21 cellular contexts compared by ENCODE assay signal in genomic region chr9:36289836-36290435, GRCh38. TPM values are rescaled to one million over a fixed set of nuclear protein-coding genes. Genes with fewer than 3 reads are reported as not detected.
DNase-seq lines count a peak whose midpoint lies in the region; ATAC-seq, FAIRE-seq and TF ChIP-seq lines count a peak whose summit lies in the region.
"Had no signal": no experiment of that assay in that cellular context is flagged by ENCODE, and none has a peak within 500 bp of the region (broad histone marks: within the 10 kb centered on the region; RNA-seq: fewer than 3 reads in every experiment).

No MANE protein-coding gene starts in this region.

- H3K27me3 ChIP-seq in K562 (ENCODE audit: control insufficient read depth in 2 of 2, insufficient read depth in 2 of 2, low read length in 2 of 2) = no peaks in the 10 kb centered on the region
- H3K27me3 ChIP-seq in trophoblast cell (ENCODE audit: insufficient read depth, low read length) = no peaks in the 10 kb centered on the region
- H3K27me3 ChIP-seq: BLaER1 treated with 17β-estradiol and CSF1 and Interleukin-3, amounts not matched to agents 10 nM and 100 nM had no signal

- peak overlapping the region; percentile 35 for H2BK120ac ChIP-seq in trophoblast cell (ENCODE audit: insufficient read depth, low read length, poor library complexity)

- no peaks in the 10 kb centered on the region for H3K79me2 ChIP-seq in K562 (ENCODE audit: control insufficient read depth, insufficient read depth, low read length)
- no peaks in the 10 kb centered on the region for H3K79me2 ChIP-seq in trophoblast cell (ENCODE audit: control insufficient read depth, insufficient read depth, low read length, poor library complexity)

- H2AFZ ChIP-seq in K562 (ENCODE audit: low read depth, low read length) = no peak overlapping the region
- no peak overlapping the region for H2AFZ ChIP-seq in trophoblast cell (ENCODE audit: insufficient read depth, low read length, poor library complexity)

- H3K36me3 ChIP-seq in HEK293 (ENCODE audit: control insufficient read depth in 2 of 2, insufficient read depth in 1 of 2, low read length in 2 of 2) (no peaks in the 10 kb centered on the region), K562 (ENCODE audit: control insufficient read depth, insufficient read depth, low read length) (no peaks in the 10 kb centered on the region), trophoblast cell (ENCODE audit: control insufficient read depth in 1 of 2, insufficient read depth in 2 of 2, low read length in 2 of 2) (no peaks in the 10 kb centered on the region)
- H3K36me3 ChIP-seq: BLaER1 treated with 17β-estradiol and CSF1 and Interleukin-3, amounts not matched to agents 10 nM and 100 nM had no signal

- no peak overlapping the region for H4K8ac ChIP-seq in trophoblast cell (ENCODE audit: low read depth, low read length)

- TF ChIP-seq POLR2A in K562 (conservative IDR thresholded peaks at IDR 0.05) = no peak

- DNase-seq in K562 (ENCODE audit: extremely low read depth in 1 of 4, low spot score in 3 of 4) (no peak), trophoblast cell (peak; percentile 93 to 95)
- no peak for DNase-seq in activated CD8-positive, alpha-beta memory T cell treated with anti-CD3 and anti-CD28 coated beads, Interleukin-2, amount 50 U/mL, for 48 hours
- DNase-seq: AML-193; Caco-2; Calu3; CD4-positive, alpha-beta T cell; CD8-positive, alpha-beta T cell; DMS79 treated with DMSO at 0.1 percent for 48 hours; GF-D8 had no signal

- no TSS peak for BruUV-seq in K562 (replicated peaks; lab: Mats Ljungman, UMichigan)

- H3K23ac ChIP-seq in trophoblast cell (ENCODE audit: low read length) = no peak overlapping the region

- no peaks in the 10 kb centered on the region for H3K9me1 ChIP-seq in K562 (ENCODE audit: control insufficient read depth, insufficient read depth, low read length)

- POLR2A ChIA-PET in HEK293 (lab: Yijun Ruan, JAX) = no interaction called here
- POLR2A ChIA-PET in K562 (lab: Yijun Ruan, JAX) = interaction anchor here (0.7 to 1.4 kb wide), 3 partner anchors 11 to 162 kb away, joined by 3 to 5 read pairs (median 3); no protein-coding TSS in a partner anchor

- no peak overlapping the region for H3K14ac ChIP-seq in trophoblast cell (ENCODE audit: low read length)

- H4K20me1 ChIP-seq in K562 (replicated peaks; ENCODE audit: control insufficient read depth, insufficient read depth, low read length) = no peaks in the 10 kb centered on the region
- H4K20me1 ChIP-seq: BLaER1 treated with 17β-estradiol and CSF1 and Interleukin-3, amounts not matched to agents 10 nM and 100 nM had no signal

- no peak overlapping the region for H3K4me2 ChIP-seq in K562 (ENCODE audit: insufficient read depth, low read length)
- H3K4me2 ChIP-seq in trophoblast cell (ENCODE audit: low read length) = no peak overlapping the region
- H3K4me2 ChIP-seq: A549; BLaER1 treated with 17β-estradiol and CSF1 and Interleukin-3, amounts not matched to agents 10 nM and 100 nM had no signal

- H4K12ac ChIP-seq in trophoblast cell (ENCODE audit: low read depth, low read length) = no peak overlapping the region

- TF ChIP-seq EP300 in K562 (IDR thresholded peaks at IDR 0.05; ENCODE audit: low read length) = no peak

- H3K18ac ChIP-seq in trophoblast cell (ENCODE audit: low read length) = no peak overlapping the region

- in situ Hi-C loops in K562 (cut with MboI) = no loop called here

- H3K79me1 ChIP-seq in trophoblast cell (ENCODE audit: low read length) = peaks cover 13% of the 10 kb centered on the region

- TF ChIP-seq CTCF in HEK293 (tag by site-specific recombination; IDR thresholded peaks at IDR 0.05) (no peak), K562 (IDR thresholded peaks at IDR 0.05 in 2 of 3, conservative IDR thresholded peaks at IDR 0.05 in 1 of 3; ENCODE audit: insufficient read depth in 2 of 3, low read depth in 1 of 3, low read length in 3 of 3) (no peak)

- FAIRE-seq in K562 (lab: Jason Lieb, UNC) = no peak
- FAIRE-seq: A549, D721Med, G401.6, GM12878, GM12892, GM18507 had no signal

- H3K4me1 ChIP-seq in HEK293 (ENCODE audit: control insufficient read depth, insufficient read depth, low read length) (no peaks in the 10 kb centered on the region), K562 (replicated peaks in 1 of 2; ENCODE audit: control insufficient read depth in 2 of 2, insufficient read depth in 2 of 2, low read length in 2 of 2) (no peaks in the 10 kb centered on the region; a peak in 1 of 5 replicates), trophoblast cell (ENCODE audit: control insufficient read depth in 1 of 2, insufficient read depth in 2 of 2, low read length in 2 of 2) (peaks cover 18 to 23% of the 10 kb centered on the region in 2 experiments)
- H3K4me1 ChIP-seq: A549; BLaER1 treated with 17β-estradiol and CSF1 and Interleukin-3, amounts not matched to agents 10 nM and 100 nM had no signal

- H3K4ac ChIP-seq in trophoblast cell (ENCODE audit: low read depth, low read length) = no peak overlapping the region

- no peak overlapping the region for H2BK5ac ChIP-seq in trophoblast cell (ENCODE audit: low read depth, low read length, poor library complexity)

- no peak for TF ChIP-seq RAD21 in K562 (CRISPR knock-in tag; conservative IDR thresholded peaks at IDR 0.05 in 1 of 2, IDR thresholded peaks at IDR 0.05 in 1 of 2)

- H3K27ac ChIP-seq in HEK293 (ENCODE audit: extremely low read depth, low read depth, low read length) = no peak overlapping the region
- no peak overlapping the region for H3K27ac ChIP-seq in K562 (ENCODE audit: extremely low read depth, low read depth, low read length)
- H3K27ac ChIP-seq in trophoblast cell (ENCODE audit: low read depth, low read length) = no peak overlapping the region
- H3K27ac ChIP-seq: 22Rv1; A549; BLaER1 treated with 17β-estradiol and CSF1 and Interleukin-3, amounts not matched to agents 10 nM and 100 nM; C4-2B had no signal

- H3K9ac ChIP-seq in K562 (ENCODE audit: insufficient read depth in 1 of 2, low read depth in 2 of 2, low read length in 2 of 2) (no peak overlapping the region), trophoblast cell (ENCODE audit: low read length) (no peak overlapping the region)
- H3K9ac ChIP-seq: BLaER1 treated with 17β-estradiol and CSF1 and Interleukin-3, amounts not matched to agents 10 nM and 100 nM had no signal

- WGBS in K562 (ENCODE audit: insufficient coverage, low coverage, missing lambda C conversion rate) = 22% methylated on average over 3 of the region's 3 CpGs
- WGBS in trophoblast cell (ENCODE audit: extremely low coverage, insufficient coverage, insufficient read length) = no CpG with 5 or more reads among the region's 3 CpGs

- no peak for ATAC-seq in K562
- no peak for ATAC-seq in HG03432 (IDR thresholded peaks at IDR 0.05; ENCODE audit: unreplicated experiment)
- ATAC-seq: A549; CD8-positive, alpha-beta T cell; GM12878 had no signal

- no peaks in the 10 kb centered on the region for H3K9me3 ChIP-seq in HEK293 (ENCODE audit: control insufficient read depth, insufficient read depth, low read depth, low read length)
- no peaks in the 10 kb centered on the region for H3K9me3 ChIP-seq in K562 (replicated peaks; ENCODE audit: control insufficient read depth, insufficient read depth, low read depth, low read length)
- H3K9me3 ChIP-seq in trophoblast cell (ENCODE audit: insufficient read depth, low read depth, low read length) = no peaks in the 10 kb centered on the region
- H3K9me3 ChIP-seq: A549; BLaER1 treated with 17β-estradiol and CSF1 and Interleukin-3, amounts not matched to agents 10 nM and 100 nM; Caco-2 had no signal

- H3K4me3 ChIP-seq in HEK293 (ENCODE audit: low read depth, low read length) = no peak overlapping the region
- H3K4me3 ChIP-seq in K562 = no peak overlapping the region
- H3K4me3 ChIP-seq in trophoblast cell (ENCODE audit: low read depth, low read length) = no peak overlapping the region
- H3K4me3 ChIP-seq: A549; BLaER1 treated with 17β-estradiol and CSF1 and Interleukin-3, amounts not matched to agents 10 nM and 100 nM; GM12878 had no signal

- H4K91ac ChIP-seq in trophoblast cell (ENCODE audit: low read depth, low read length) = no peak overlapping the region

- CTCF ChIA-PET in HEK293 (lab: Yijun Ruan, JAX) (interaction anchor here (0.5 to 0.6 kb wide), 2 partner anchors 34 to 156 kb away, joined by 3 to 5 read pairs; no protein-coding TSS in a partner anchor), K562 (lab: Yijun Ruan, JAX; ENCODE audit: low intra/inter-chr PET ratio) (no interaction called here)

- intact Hi-C loops in K562 (cut with micrococcal nuclease) = no loop called here

- H2BK12ac ChIP-seq in trophoblast cell (ENCODE audit: low read length) = no peak overlapping the region

- no peak overlapping the region for H2AK5ac ChIP-seq in trophoblast cell (ENCODE audit: low read length)

TF ChIP-seq in HEK293, 187 proteins besides CTCF, POLR2A, EP300 and RAD21:
- TF ChIP-seq SCRT1 (tag by site-specific recombination; IDR thresholded peaks at IDR 0.05; ENCODE audit: borderline replicate concordance) = no peak
- TF ChIP-seq ZNF10 (tag by site-specific recombination; IDR thresholded peaks at IDR 0.05) = peak; percentile 90

TF ChIP-seq in K562, 482 proteins besides CTCF, POLR2A, EP300 and RAD21:
- TF ChIP-seq ZNF134 (CRISPR knock-in tag; conservative IDR thresholded peaks at IDR 0.05) = peak; percentile 83
- TF ChIP-seq SIRT6 (IDR thresholded peaks at IDR 0.05; ENCODE audit: low read depth, low read length) = no peak

RNA-seq across cellular contexts. Expression of gene GNE, which starts 31.7 kb away (rescaled TPM):
- total RNA-seq in K562 (2011; cell fraction: chromatin; rRNA removed; ENCODE audit: low replicate concordance) = 24.2 and 26.9 TPM in 2 replicates
- total RNA-seq in K562 (2011; cell fraction: nucleolus; rRNA removed) = 12.0 and 12.3 TPM in 2 replicates
- 12.7 and 13.9 TPM in 2 replicates for total RNA-seq in K562 (2011; cell fraction: nucleoplasm; rRNA removed)
- 12.0 and 13.3 TPM in 2 replicates for total RNA-seq in K562 (2014; rRNA removed)
- 15.4 TPM in 2 replicates for total RNA-seq in K562 (2014; rRNA removed; fragmentation: Illumina TruSeq; extraction: Trizol)
- total RNA-seq in K562 (2015; rRNA removed; fragmentation: Illumina TruSeq; extraction: Trizol) = 10.3 and 11.6 TPM in 2 replicates
- 12.8 and 13.8 TPM in 2 replicates for total RNA-seq in K562 (2021)
- polyA plus RNA-seq in K562 (2011; rRNA removed) = 15.9 and 18.6 TPM in 2 replicates
- polyA plus RNA-seq in K562 (2011; cell fraction: cytosol; rRNA removed) = 9.7 and 18.0 TPM in 2 replicates
- 6.7 and 7.8 TPM in 2 replicates for polyA plus RNA-seq in K562 (2011; cell fraction: nucleus; rRNA removed)
- polyA plus RNA-seq in K562 (2012) = 5.8 and 9.4 TPM in 2 replicates
- polyA plus RNA-seq in K562 (2014; fragmentation: Illumina TruSeq; extraction: Trizol) = 13.7 and 14.2 TPM in 2 replicates
- 1 to 10 TPM; 5.1 to 6.3 TPM for polyA plus RNA-seq in K562 (2014; fragmentation: Nextera tagmentation; extraction: Ambion mirVana)
- polyA plus RNA-seq in K562 (2014; rRNA removed) = 9.3 and 11.5 TPM in 2 replicates
- polyA minus RNA-seq in K562 (2011; rRNA and poly(A)+ RNA removed) = 53.9 and 56.0 TPM in 2 replicates
- 13.8 and 18.3 TPM in 2 replicates for polyA minus RNA-seq in K562 (2011; cell fraction: cytosol; rRNA and poly(A)+ RNA removed)
- polyA minus RNA-seq in K562 (2011; cell fraction: nucleus; rRNA and poly(A)+ RNA removed) = 5.0 and 13.0 TPM in 2 replicates
- polyA plus RNA-seq in trophoblast cell (2013) = 38.9 and 42.9 TPM in 2 replicates

Comparison
In these comparisons a context has a peak if more than half of its experiments do, and no peak if none do; other contexts are left out.
1. DNase-seq: peak in trophoblast cell (2 of 2); none in K562 (0 of 4) and activated CD8-positive, alpha-beta memory T cell treated with anti-CD3 and anti-CD28 coated beads, Interleukin-2, amount 50 U/mL, for 48 hours (single experiment).